Comparison of ENCODE assay signal across 18 cellular contexts in genomic region chr17:32383926-32384434, GRCh38. TPM values are rescaled to one million over a fixed set of nuclear protein-coding genes. Genes with fewer than 3 reads are reported as not detected.
DNase-seq lines count a peak whose midpoint lies in the region; ATAC-seq, FAIRE-seq and TF ChIP-seq lines count a peak whose summit lies in the region.
"Had no signal": no experiment of that assay in that cellular context is flagged by ENCODE, and none has a peak within 500 bp of the region (broad histone marks: within the 10 kb centered on the region; RNA-seq: fewer than 3 reads in every experiment).

No MANE protein-coding gene starts in this region.

- POLR2A ChIA-PET in activated CD8-positive, alpha-beta T cell treated with anti-CD3 and anti-CD28 coated beads, Interleukin-2, amount 10 ng/mL, durations not matched to agents 7 days and 5 days (lab: Charles Lee), result interaction anchor here (1.1 kb wide), 1 partner anchor 60 kb away, joined by 3 read pairs; the partner anchor contains the start of gene PSMD11
- POLR2A ChIA-PET in activated CD8-positive, alpha-beta T cell treated with anti-CD3 and anti-CD28 coated beads for 36 hours (lab: Charles Lee), result interaction anchor here (1.0 to 1.2 kb wide), 2 partner anchors 12 kb away, joined by 3 to 4 read pairs; no protein-coding TSS in a partner anchor
- POLR2A ChIA-PET in K562 (lab: Yijun Ruan, JAX), result interaction anchor here (0.9 kb wide), 1 partner anchor 11 kb away, joined by 3 read pairs; no protein-coding TSS in a partner anchor

- H3K27me3 ChIP-seq in DND-41 (ENCODE audit: insufficient read depth, low read length, poor library complexity), result no peaks in the 10 kb centered on the region
- H3K27me3 ChIP-seq in K562 (ENCODE audit: control insufficient read depth in 2 of 2, insufficient read depth in 2 of 2, low read length in 2 of 2), result no peaks in the 10 kb centered on the region
- H3K27me3 ChIP-seq: BLaER1 treated with 17β-estradiol and CSF1 and Interleukin-3, amounts not matched to agents 10 nM and 100 nM; Peyer's patch had no signal

- intact Hi-C loops in activated CD8-positive, alpha-beta T cell treated with anti-CD3 and anti-CD28 coated beads for 36 hours (cut with micrococcal nuclease), result no loop called here
- intact Hi-C loops in K562 (cut with micrococcal nuclease), result no loop called here

- H3K9me3 ChIP-seq in DND-41 (ENCODE audit: insufficient read depth, low read length, severe bottlenecking) (no peaks in the 10 kb centered on the region), K562 (replicated peaks; ENCODE audit: control insufficient read depth, insufficient read depth, low read depth, low read length) (no peaks in the 10 kb centered on the region)
- H3K9me3 ChIP-seq: BLaER1 treated with 17β-estradiol and CSF1 and Interleukin-3, amounts not matched to agents 10 nM and 100 nM; HAP-1; Peyer's patch had no signal

- peaks cover 2% of the 10 kb centered on the region for H3K4me1 Mint-ChIP-seq in activated CD8-positive, alpha-beta T cell treated with anti-CD3 and anti-CD28 coated beads, Interleukin-2, amount 10 ng/mL, durations not matched to agents 7 days and 5 days (ENCODE audit: low read depth)
- peaks cover 5% of the 10 kb centered on the region for H3K4me1 Mint-ChIP-seq in activated CD8-positive, alpha-beta T cell treated with anti-CD3 and anti-CD28 coated beads for 36 hours (ENCODE audit: low read depth)

- ATAC-seq in activated CD8-positive, alpha-beta T cell treated with anti-CD3 and anti-CD28 coated beads, Interleukin-2, amount 10 ng/mL, durations not matched to agents 7 days and 5 days, result no peak
- ATAC-seq in activated CD8-positive, alpha-beta T cell treated with anti-CD3 and anti-CD28 coated beads for 36 hours, result no peak
- peak; percentile 10; the same call in 1 of the 3 replicates for ATAC-seq in DND-41 (ENCODE audit: insufficient read depth, low read depth)
- ATAC-seq in K562, result peak; percentile 22
- no peak for ATAC-seq in HG02642 (IDR thresholded peaks at IDR 0.05; ENCODE audit: poor library complexity, unreplicated experiment)
- ATAC-seq: CD8-positive, alpha-beta T cell had no signal

- no peak for TF ChIP-seq CTCF in activated CD8-positive, alpha-beta T cell treated with anti-CD3 and anti-CD28 coated beads for 36 hours (IDR thresholded peaks at IDR 0.05)
- TF ChIP-seq CTCF in DND-41 (IDR thresholded peaks at IDR 0.05; ENCODE audit: borderline replicate concordance, extremely low read depth, low read length, poor library complexity, severe bottlenecking), result no peak
- no peak for TF ChIP-seq CTCF in K562 (IDR thresholded peaks at IDR 0.05 in 2 of 3, conservative IDR thresholded peaks at IDR 0.05 in 1 of 3; ENCODE audit: insufficient read depth in 2 of 3, low read depth in 1 of 3, low read length in 3 of 3)

- TF ChIP-seq POLR2A in K562 (conservative IDR thresholded peaks at IDR 0.05), result peak; percentile 47; the same call in 1 of the 2 replicates

- H3K4me3 ChIP-seq in DND-41 (ENCODE audit: low read depth in 1 of 2, low read length in 2 of 2) (no peak overlapping the region), K562 (no peak overlapping the region)
- H3K4me3 ChIP-seq: BLaER1 treated with 17β-estradiol and CSF1 and Interleukin-3, amounts not matched to agents 10 nM and 100 nM; HAP-1; Peyer's patch had no signal

- H3K27me3 Mint-ChIP-seq in activated CD8-positive, alpha-beta T cell treated with anti-CD3 and anti-CD28 coated beads, Interleukin-2, amount 10 ng/mL, durations not matched to agents 7 days and 5 days (ENCODE audit: low read depth), result no peaks in the 10 kb centered on the region
- H3K27me3 Mint-ChIP-seq in activated CD8-positive, alpha-beta T cell treated with anti-CD3 and anti-CD28 coated beads for 36 hours, result no peaks in the 10 kb centered on the region

- no peak for FAIRE-seq in K562 (lab: Jason Lieb, UNC)
- FAIRE-seq: GM19239 had no signal

- H3K4me1 ChIP-seq in DND-41 (ENCODE audit: insufficient read depth, low read length) (no peaks in the 10 kb centered on the region), K562 (replicated peaks in 1 of 2; ENCODE audit: control insufficient read depth in 2 of 2, insufficient read depth in 2 of 2, low read length in 2 of 2) (no peaks in the 10 kb centered on the region)
- H3K4me1 ChIP-seq: HAP-1, Peyer's patch had no signal

- no peak overlapping the region for H3K4me3 Mint-ChIP-seq in activated CD8-positive, alpha-beta T cell treated with anti-CD3 and anti-CD28 coated beads, Interleukin-2, amount 10 ng/mL, durations not matched to agents 7 days and 5 days
- no peak overlapping the region for H3K4me3 Mint-ChIP-seq in activated CD8-positive, alpha-beta T cell treated with anti-CD3 and anti-CD28 coated beads for 36 hours
- H3K4me3 Mint-ChIP-seq: CD8-positive, alpha-beta T cell had no signal

- 79% methylated on average over 1 of the region's 1 CpG for WGBS in K562 (ENCODE audit: insufficient coverage, low coverage, missing lambda C conversion rate)

- H3K4me2 ChIP-seq in DND-41 (ENCODE audit: insufficient read depth, low read length) (no peak overlapping the region), K562 (ENCODE audit: insufficient read depth, low read length) (no peak overlapping the region)
- H3K4me2 ChIP-seq: BLaER1 treated with 17β-estradiol and CSF1 and Interleukin-3, amounts not matched to agents 10 nM and 100 nM had no signal

- no peaks in the 10 kb centered on the region for H3K9me3 Mint-ChIP-seq in activated CD8-positive, alpha-beta T cell treated with anti-CD3 and anti-CD28 coated beads, Interleukin-2, amount 10 ng/mL, durations not matched to agents 7 days and 5 days (ENCODE audit: insufficient read depth)
- no peaks in the 10 kb centered on the region for H3K9me3 Mint-ChIP-seq in activated CD8-positive, alpha-beta T cell treated with anti-CD3 and anti-CD28 coated beads for 36 hours
- H3K9me3 Mint-ChIP-seq: CD8-positive, alpha-beta T cell had no signal

- H4K20me1 ChIP-seq in DND-41 (ENCODE audit: insufficient read depth, low read length), result no peaks in the 10 kb centered on the region; the same call in 1 of the 2 replicates
- no peaks in the 10 kb centered on the region for H4K20me1 ChIP-seq in K562 (replicated peaks; ENCODE audit: control insufficient read depth, insufficient read depth, low read length)

- CTCF ChIA-PET in activated CD8-positive, alpha-beta T cell treated with anti-CD3 and anti-CD28 coated beads, Interleukin-2, amount 10 ng/mL, durations not matched to agents 7 days and 5 days (lab: Charles Lee), result no interaction called here
- CTCF ChIA-PET in activated CD8-positive, alpha-beta T cell treated with anti-CD3 and anti-CD28 coated beads for 36 hours (lab: Charles Lee), result no interaction called here
- CTCF ChIA-PET in K562 (lab: Yijun Ruan, JAX; ENCODE audit: low intra/inter-chr PET ratio), result no interaction called here

- H2AFZ ChIP-seq in DND-41 (ENCODE audit: low read depth, low read length), result no peak overlapping the region
- H2AFZ ChIP-seq in K562 (ENCODE audit: low read depth, low read length), result no peak overlapping the region

- no peaks in the 10 kb centered on the region for H3K79me2 ChIP-seq in DND-41 (ENCODE audit: insufficient read depth, low read length)
- H3K79me2 ChIP-seq in K562 (ENCODE audit: control insufficient read depth, insufficient read depth, low read length), result no peaks in the 10 kb centered on the region

- H3K36me3 Mint-ChIP-seq in activated CD8-positive, alpha-beta T cell treated with anti-CD3 and anti-CD28 coated beads, Interleukin-2, amount 10 ng/mL, durations not matched to agents 7 days and 5 days (ENCODE audit: low read depth), result peaks cover 52% of the 10 kb centered on the region
- peaks cover 36% of the 10 kb centered on the region for H3K36me3 Mint-ChIP-seq in activated CD8-positive, alpha-beta T cell treated with anti-CD3 and anti-CD28 coated beads for 36 hours (ENCODE audit: low read depth)

- H3K27ac ChIP-seq in DND-41 (ENCODE audit: low read length) (no peak overlapping the region), K562 (ENCODE audit: extremely low read depth, low read depth, low read length) (no peak overlapping the region)
- H3K27ac ChIP-seq: BLaER1 treated with 17β-estradiol and CSF1 and Interleukin-3, amounts not matched to agents 10 nM and 100 nM; Peyer's patch had no signal

- in situ Hi-C loops in K562 (cut with MboI), result no loop called here

- TF ChIP-seq RAD21 in K562 (CRISPR knock-in tag; conservative IDR thresholded peaks at IDR 0.05 in 1 of 2, IDR thresholded peaks at IDR 0.05 in 1 of 2), result no peak

- H3K27ac Mint-ChIP-seq in activated CD8-positive, alpha-beta T cell treated with anti-CD3 and anti-CD28 coated beads, Interleukin-2, amount 10 ng/mL, durations not matched to agents 7 days and 5 days, result peak overlapping the region; percentile 44
- H3K27ac Mint-ChIP-seq in activated CD8-positive, alpha-beta T cell treated with anti-CD3 and anti-CD28 coated beads for 36 hours, result no peak overlapping the region

- H3K9ac ChIP-seq in DND-41 (ENCODE audit: low read depth, low read length) (no peak overlapping the region), K562 (ENCODE audit: insufficient read depth in 1 of 2, low read depth in 2 of 2, low read length in 2 of 2) (no peak overlapping the region)
- H3K9ac ChIP-seq: BLaER1 treated with 17β-estradiol and CSF1 and Interleukin-3, amounts not matched to agents 10 nM and 100 nM had no signal

- H3K36me3 ChIP-seq in DND-41 (ENCODE audit: insufficient read depth, low read length) (peaks cover 38% of the 10 kb centered on the region), K562 (ENCODE audit: control insufficient read depth, insufficient read depth, low read length) (peaks cover 33% of the 10 kb centered on the region)

- H3K9me1 ChIP-seq in K562 (ENCODE audit: control insufficient read depth, insufficient read depth, low read length), result no peaks in the 10 kb centered on the region

- BruUV-seq in K562 (replicated peaks; lab: Mats Ljungman, UMichigan), result no TSS peak

- no peak for DNase-seq in activated CD8-positive, alpha-beta T cell treated with anti-CD3 and anti-CD28 coated beads, Interleukin-2, amount 10 ng/mL, durations not matched to agents 7 days and 5 days
- DNase-seq in activated CD8-positive, alpha-beta T cell treated with anti-CD3 and anti-CD28 coated beads for 36 hours, result no peak
- no peak for DNase-seq in DND-41
- no peak for DNase-seq in K562 (ENCODE audit: extremely low read depth in 1 of 4, low spot score in 3 of 4)
- no peak for DNase-seq in AG08396 (ENCODE audit: low spot score)
- DNase-seq in islet precursor cell, result no peak
- DNase-seq: CD8-positive, alpha-beta T cell; DMS79; NCI-H1105 treated with DMSO at 0.1 percent for 48 hours; NCI-H1694; NCI-H2081 treated with DMSO at 0.1 percent for 48 hours; Peyer's patch; Right ventricle myocardium superior had no signal

- no peak for TF ChIP-seq EP300 in K562 (IDR thresholded peaks at IDR 0.05; ENCODE audit: low read length)

RNA-seq across cellular contexts. Expression of gene ZNF207, which starts 34.0 kb away (rescaled TPM):
- 100 to 1,000 TPM; 250 to 263 TPM for total RNA-seq in activated CD8-positive, alpha-beta T cell treated with anti-CD3 and anti-CD28 coated beads, Interleukin-2, amount 10 ng/mL, durations not matched to agents 7 days and 5 days
- 100 to 1,000 TPM; 189 to 201 TPM for total RNA-seq in activated CD8-positive, alpha-beta T cell treated with anti-CD3 and anti-CD28 coated beads for 36 hours
- 91.8 TPM for polyA plus RNA-seq in PFSK-1 (2012; ENCODE audit: insufficient read length, low read depth)
- total RNA-seq in K562 (2011; cell fraction: chromatin; rRNA removed; ENCODE audit: low replicate concordance), result 624 and 1,466 TPM in 2 replicates
- total RNA-seq in K562 (2011; cell fraction: nucleolus; rRNA removed), result 225 and 284 TPM in 2 replicates
- 466 and 588 TPM in 2 replicates for total RNA-seq in K562 (2011; cell fraction: nucleoplasm; rRNA removed)
- 123 and 153 TPM in 2 replicates for total RNA-seq in K562 (2014; rRNA removed)
- 268 and 297 TPM in 2 replicates for total RNA-seq in K562 (2014; rRNA removed; fragmentation: Illumina TruSeq; extraction: Trizol)
- total RNA-seq in K562 (2015; rRNA removed; fragmentation: Illumina TruSeq; extraction: Trizol), result 245 and 255 TPM in 2 replicates
- 216 and 222 TPM in 2 replicates for total RNA-seq in K562 (2021)
- 267 and 333 TPM in 2 replicates for polyA plus RNA-seq in K562 (2011; rRNA removed)
- 266 and 328 TPM in 2 replicates for polyA plus RNA-seq in K562 (2011; cell fraction: cytosol; rRNA removed)
- 346 and 475 TPM in 2 replicates for polyA plus RNA-seq in K562 (2011; cell fraction: nucleus; rRNA removed)
- polyA plus RNA-seq in K562 (2012), result 196 and 246 TPM in 2 replicates
- 317 and 370 TPM in 2 replicates for polyA plus RNA-seq in K562 (2014; fragmentation: Illumina TruSeq; extraction: Trizol)
- 100 to 1,000 TPM; 191 to 245 TPM for polyA plus RNA-seq in K562 (2014; fragmentation: Nextera tagmentation; extraction: Ambion mirVana)
- polyA plus RNA-seq in K562 (2014; rRNA removed), result 216 and 250 TPM in 2 replicates
- polyA minus RNA-seq in K562 (2011; rRNA and poly(A)+ RNA removed), result 343 and 416 TPM in 2 replicates
- 103 and 151 TPM in 2 replicates for polyA minus RNA-seq in K562 (2011; cell fraction: cytosol; rRNA and poly(A)+ RNA removed)
- 188 and 265 TPM in 2 replicates for polyA minus RNA-seq in K562 (2011; cell fraction: nucleus; rRNA and poly(A)+ RNA removed)

RNA-seq across cellular contexts. Expression of gene C17orf75, which starts 42.0 kb away (rescaled TPM):
- 10 to 100 TPM; 29.0 to 34.0 TPM for total RNA-seq in activated CD8-positive, alpha-beta T cell treated with anti-CD3 and anti-CD28 coated beads, Interleukin-2, amount 10 ng/mL, durations not matched to agents 7 days and 5 days
- total RNA-seq in activated CD8-positive, alpha-beta T cell treated with anti-CD3 and anti-CD28 coated beads for 36 hours, result 10 to 100 TPM; 30.8 to 32.7 TPM
- polyA plus RNA-seq in PFSK-1 (2012; ENCODE audit: insufficient read length, low read depth), result 29.2 TPM
- total RNA-seq in K562 (2011; cell fraction: chromatin; rRNA removed; ENCODE audit: low replicate concordance), result 21.1 and 30.2 TPM in 2 replicates
- total RNA-seq in K562 (2011; cell fraction: nucleolus; rRNA removed), result 10.5 and 11.2 TPM in 2 replicates
- 21.6 and 26.5 TPM in 2 replicates for total RNA-seq in K562 (2011; cell fraction: nucleoplasm; rRNA removed)
- total RNA-seq in K562 (2014; rRNA removed) (17.4 and 24.8 TPM in 2 replicates), K562 (2014; rRNA removed; fragmentation: Illumina TruSeq; extraction: Trizol) (21.2 and 22.4 TPM in 2 replicates), K562 (2015; rRNA removed; fragmentation: Illumina TruSeq; extraction: Trizol) (15.0 and 16.1 TPM in 2 replicates), K562 (2021) (17.3 and 18.5 TPM in 2 replicates)
- polyA plus RNA-seq in K562 (2011; rRNA removed) (14.1 and 26.1 TPM in 2 replicates), K562 (2014; fragmentation: Illumina TruSeq; extraction: Trizol) (15.1 and 15.5 TPM in 2 replicates), K562 (2014; fragmentation: Nextera tagmentation; extraction: Ambion mirVana) (10 to 100 TPM; 49.6 to 55.7 TPM), K562 (2014; rRNA removed) (17.0 and 20.4 TPM in 2 replicates)
- polyA plus RNA-seq in K562 (2011; cell fraction: cytosol; rRNA removed), result 5.5 and 8.6 TPM in 2 replicates
- 11.0 and 15.2 TPM in 2 replicates for polyA plus RNA-seq in K562 (2011; cell fraction: nucleus; rRNA removed)
- polyA plus RNA-seq in K562 (2012), result 18.6 and 24.7 TPM in 2 replicates
- polyA minus RNA-seq in K562 (2011; rRNA and poly(A)+ RNA removed), result 9.7 and 16.0 TPM in 2 replicates
- polyA minus RNA-seq in K562 (2011; cell fraction: cytosol; rRNA and poly(A)+ RNA removed), result 4.6 and 7.2 TPM in 2 replicates
- 4.6 and 5.6 TPM in 2 replicates for polyA minus RNA-seq in K562 (2011; cell fraction: nucleus; rRNA and poly(A)+ RNA removed)

Comparison
In these comparisons a context has a peak if more than half of its experiments do, and no peak if none do; other contexts are left out.
1. ATAC-seq: peak in DND-41 (single experiment) and K562 (single experiment); none in activated CD8-positive, alpha-beta T cell treated with anti-CD3 and anti-CD28 coated beads, Interleukin-2, amount 10 ng/mL, durations not matched to agents 7 days and 5 days (single experiment), activated CD8-positive, alpha-beta T cell treated with anti-CD3 and anti-CD28 coated beads for 36 hours (single experiment) and HG02642 (single experiment).